In genomic region chr1:58812468-58812867, GRCh38 we compare ENCODE assay signal across 12 cellular contexts. TPM values are rescaled to one million over a fixed set of nuclear protein-coding genes. Genes with fewer than 3 reads are reported as not detected.
DNase-seq lines count a peak whose midpoint lies in the region; ATAC-seq, FAIRE-seq and TF ChIP-seq lines count a peak whose summit lies in the region.
"Had no signal": no experiment of that assay in that cellular context is flagged by ENCODE, and none has a peak within 500 bp of the region (broad histone marks: within the 10 kb centered on the region; RNA-seq: fewer than 3 reads in every experiment).

No MANE protein-coding gene starts in this region.

- no peak overlapping the region for H3K4me2 ChIP-seq in K562 (ENCODE audit: insufficient read depth, low read length)
- H3K4me2 ChIP-seq: smooth muscle cell had no signal

- H3K36me3 ChIP-seq in K562 (ENCODE audit: control insufficient read depth, insufficient read depth, low read length) (no peaks in the 10 kb centered on the region), ovary (no peaks in the 10 kb centered on the region)
- H3K36me3 ChIP-seq: cardiac muscle cell had no signal

- H3K9me3 Mint-ChIP-seq in activated naive CD4-positive, alpha-beta T cell treated with anti-CD3 and anti-CD28 coated beads, Interleukin-2, amount 50 U/mL, for 24 hours, result no peaks in the 10 kb centered on the region
- H3K9me3 Mint-ChIP-seq in memory B cell, result no peaks in the 10 kb centered on the region
- no peaks in the 10 kb centered on the region for H3K9me3 Mint-ChIP-seq in type B pancreatic cell

- H3K4me3 ChIP-seq in K562 (no peak overlapping the region), ovary (no peak overlapping the region)
- H3K4me3 ChIP-seq: cardiac muscle cell, smooth muscle cell had no signal

- no peak for TF ChIP-seq CTCF in K562 (IDR thresholded peaks at IDR 0.05 in 2 of 3, conservative IDR thresholded peaks at IDR 0.05 in 1 of 3; ENCODE audit: insufficient read depth in 2 of 3, low read depth in 1 of 3, low read length in 3 of 3)
- no peak for TF ChIP-seq CTCF in type B pancreatic cell (conservative IDR thresholded peaks at IDR 0.05)
- TF ChIP-seq CTCF in ovary (IDR thresholded peaks at IDR 0.05), result no peak

- H3K9me1 ChIP-seq in K562 (ENCODE audit: control insufficient read depth, insufficient read depth, low read length), result no peaks in the 10 kb centered on the region

- H3K9me3 ChIP-seq in K562 (replicated peaks; ENCODE audit: control insufficient read depth, insufficient read depth, low read depth, low read length), result no peaks in the 10 kb centered on the region; the same call in 1 of the 2 replicates
- H3K9me3 ChIP-seq in ovary, result no peaks in the 10 kb centered on the region

- no peaks in the 10 kb centered on the region for H4K20me1 ChIP-seq in K562 (replicated peaks; ENCODE audit: control insufficient read depth, insufficient read depth, low read length)

- POLR2A ChIA-PET in K562 (lab: Yijun Ruan, JAX), result interaction anchor here (0.7 kb wide), 1 partner anchor 29 kb away, joined by 3 read pairs; no protein-coding TSS in a partner anchor

- H3K9ac ChIP-seq in K562 (ENCODE audit: insufficient read depth in 1 of 2, low read depth in 2 of 2, low read length in 2 of 2), result no peak overlapping the region

- TF ChIP-seq POLR2A in K562 (conservative IDR thresholded peaks at IDR 0.05) (no peak), ovary (IDR thresholded peaks at IDR 0.05) (no peak)

- no TSS peak for BruUV-seq in K562 (replicated peaks; lab: Mats Ljungman, UMichigan)

- peak overlapping the region; percentile 26 for H3K4me3 Mint-ChIP-seq in activated naive CD4-positive, alpha-beta T cell treated with anti-CD3 and anti-CD28 coated beads, Interleukin-2, amount 50 U/mL, for 24 hours
- H3K4me3 Mint-ChIP-seq in memory B cell (no peak overlapping the region), type B pancreatic cell (peak overlapping the region; percentile 0)

- no peak for DNase-seq in activated naive CD4-positive, alpha-beta T cell (lab: John Stamatoyannopoulos, UW)
- peak in 1 of 4 experiments; percentile 20 for DNase-seq in K562 (ENCODE audit: extremely low read depth in 1 of 4, low spot score in 3 of 4)
- DNase-seq in memory B cell (ENCODE audit: low spot score in 2 of 2), result no peak
- DNase-seq in type B pancreatic cell (ENCODE audit: extremely low spot score, unreplicated experiment), result no peak
- DNase-seq in HTR-8/SVneo (ENCODE audit: insufficient read length, low spot score), result no peak
- no peak for DNase-seq in ovary
- DNase-seq in SIG-M5 treated with dmso at 0.1 percent for 504 hours (lab: John Stamatoyannopoulos, UW; ENCODE audit: unreplicated experiment), result no peak
- DNase-seq: ACHN had no signal

- WGBS in K562 (ENCODE audit: insufficient coverage, low coverage, missing lambda C conversion rate), result 30% methylated on average over 2 of the region's 3 CpGs
- 43 to 54% (median 44%) methylated on average over 3 of the region's 3 CpGs for WGBS in ovary, 3 donors

- peak overlapping the region; percentile 47 for H3K27ac Mint-ChIP-seq in activated naive CD4-positive, alpha-beta T cell treated with anti-CD3 and anti-CD28 coated beads, Interleukin-2, amount 50 U/mL, for 24 hours
- H3K27ac Mint-ChIP-seq in memory B cell, result peak overlapping the region; percentile 90
- peak overlapping the region; percentile 56 for H3K27ac Mint-ChIP-seq in type B pancreatic cell

- H3K4me1 ChIP-seq in K562 (replicated peaks in 1 of 2; ENCODE audit: control insufficient read depth in 2 of 2, insufficient read depth in 2 of 2, low read length in 2 of 2), result peaks cover 16 to 27% of the 10 kb centered on the region in 2 experiments
- peaks cover 9% of the 10 kb centered on the region for H3K4me1 ChIP-seq in ovary (ENCODE audit: insufficient read depth)

- H3K27me3 Mint-ChIP-seq in activated naive CD4-positive, alpha-beta T cell treated with anti-CD3 and anti-CD28 coated beads, Interleukin-2, amount 50 U/mL, for 24 hours, result no peaks in the 10 kb centered on the region
- H3K27me3 Mint-ChIP-seq in memory B cell (no peaks in the 10 kb centered on the region), type B pancreatic cell (no peaks in the 10 kb centered on the region)

- in situ Hi-C loops in K562 (cut with MboI), result no loop called here

- TF ChIP-seq EP300 in K562 (IDR thresholded peaks at IDR 0.05; ENCODE audit: low read length) (no peak), ovary (IDR thresholded peaks at IDR 0.05) (no peak)

- no peaks in the 10 kb centered on the region for H3K79me2 ChIP-seq in K562 (ENCODE audit: control insufficient read depth, insufficient read depth, low read length)

- CTCF ChIA-PET in K562 (lab: Yijun Ruan, JAX; ENCODE audit: low intra/inter-chr PET ratio), result no interaction called here

- peaks cover 47% of the 10 kb centered on the region for H3K4me1 Mint-ChIP-seq in activated naive CD4-positive, alpha-beta T cell treated with anti-CD3 and anti-CD28 coated beads, Interleukin-2, amount 50 U/mL, for 24 hours
- H3K4me1 Mint-ChIP-seq in memory B cell (peaks cover 39% of the 10 kb centered on the region), type B pancreatic cell (ENCODE audit: unreplicated experiment) (peaks cover 46% of the 10 kb centered on the region)

- peak; percentile 35 for FAIRE-seq in K562 (lab: Jason Lieb, UNC)
- no peak for FAIRE-seq in HTR-8/SVneo (lab: Jason Lieb, UNC)
- FAIRE-seq: G401.6 had no signal

- no peaks in the 10 kb centered on the region for H3K27me3 ChIP-seq in K562 (ENCODE audit: control insufficient read depth in 2 of 2, insufficient read depth in 2 of 2, low read length in 2 of 2)
- H3K27me3 ChIP-seq in ovary, result no peaks in the 10 kb centered on the region

- ATAC-seq in K562 (no peak), memory B cell (ENCODE audit: low read depth) (no peak)

- intact Hi-C loops in K562 (cut with micrococcal nuclease), result no loop called here
- intact Hi-C loops in ovary (cut with DNase I), result loop anchor here in 2 of 4 donors (10.0 kb wide), 2 partner anchors 72 to 202 kb away; no protein-coding TSS in a partner anchor

- no peaks in the 10 kb centered on the region for H3K36me3 Mint-ChIP-seq in activated naive CD4-positive, alpha-beta T cell treated with anti-CD3 and anti-CD28 coated beads, Interleukin-2, amount 50 U/mL, for 24 hours
- H3K36me3 Mint-ChIP-seq in memory B cell (no peaks in the 10 kb centered on the region), type B pancreatic cell (no peaks in the 10 kb centered on the region)

- H2AFZ ChIP-seq in K562 (ENCODE audit: low read depth, low read length), result no peak overlapping the region

- TF ChIP-seq RAD21 in K562 (CRISPR knock-in tag; conservative IDR thresholded peaks at IDR 0.05 in 1 of 2, IDR thresholded peaks at IDR 0.05 in 1 of 2), result no peak

- no peak overlapping the region for H3K27ac ChIP-seq in K562 (ENCODE audit: extremely low read depth, low read depth, low read length)
- H3K27ac ChIP-seq in ovary, result no peak overlapping the region
- H3K27ac ChIP-seq: cardiac muscle cell had no signal

TF ChIP-seq in K562, 482 proteins besides CTCF, POLR2A, EP300 and RAD21:
- TF ChIP-seq RBM25 (IDR thresholded peaks at IDR 0.05; ENCODE audit: low read depth, low read length, severe bottlenecking) (peak; percentile 34), NRF1 (conservative IDR thresholded peaks at IDR 0.05 in 1 of 2, IDR thresholded peaks at IDR 0.05 in 1 of 2) (peak in 1 of 2 experiments; percentile 27; a peak in 1 of 4 replicates), CAMTA2 (CRISPR knock-in tag; conservative IDR thresholded peaks at IDR 0.05) (no peak)
TF ChIP-seq in K562: peak in this region for 2.

RNA-seq across cellular contexts. Expression of gene JUN, which starts 28.6 kb away (rescaled TPM):
- total RNA-seq in K562 (2011; cell fraction: chromatin; rRNA removed; ENCODE audit: low replicate concordance), result 8.9 and 23.5 TPM in 2 replicates
- total RNA-seq in K562 (2011; cell fraction: nucleolus; rRNA removed), result 30.7 and 36.9 TPM in 2 replicates
- 14.8 and 18.0 TPM in 2 replicates for total RNA-seq in K562 (2011; cell fraction: nucleoplasm; rRNA removed)
- 23.4 and 24.4 TPM in 2 replicates for total RNA-seq in K562 (2014; rRNA removed)
- 3.4 and 3.8 TPM in 2 replicates for total RNA-seq in K562 (2014; rRNA removed; fragmentation: Illumina TruSeq; extraction: Trizol)
- total RNA-seq in K562 (2015; rRNA removed; fragmentation: Illumina TruSeq; extraction: Trizol), result 3.6 and 4.0 TPM in 2 replicates
- 19.7 and 24.0 TPM in 2 replicates for total RNA-seq in K562 (2021)
- polyA plus RNA-seq in K562 (2011; rRNA removed), result 4.0 and 9.1 TPM in 2 replicates
- polyA plus RNA-seq in K562 (2011; cell fraction: cytosol; rRNA removed), result 8.2 and 13.9 TPM in 2 replicates
- 10.6 and 11.1 TPM in 2 replicates for polyA plus RNA-seq in K562 (2011; cell fraction: nucleus; rRNA removed)
- polyA plus RNA-seq in K562 (2012), result 14.2 and 22.4 TPM in 2 replicates
- polyA plus RNA-seq in K562 (2014; fragmentation: Illumina TruSeq; extraction: Trizol), result 5.9 and 7.6 TPM in 2 replicates
- polyA plus RNA-seq in K562 (2014; fragmentation: Nextera tagmentation; extraction: Ambion mirVana), result under 1 TPM; 0.32 TPM
- 16.4 and 20.1 TPM in 2 replicates for polyA plus RNA-seq in K562 (2014; rRNA removed)
- 4.5 and 6.3 TPM in 2 replicates for polyA minus RNA-seq in K562 (2011; rRNA and poly(A)+ RNA removed)
- 9.5 and 12.7 TPM in 2 replicates for polyA minus RNA-seq in K562 (2011; cell fraction: cytosol; rRNA and poly(A)+ RNA removed)
- 19.7 and 31.5 TPM in 2 replicates for polyA minus RNA-seq in K562 (2011; cell fraction: nucleus; rRNA and poly(A)+ RNA removed)
- 160 and 262 TPM in 2 replicates for total RNA-seq in type B pancreatic cell (ENCODE audit: low replicate concordance)
- 100 to 1,000 TPM in 6 of 7 donors, 10 to 100 TPM in 1; 50.7 to 740 (median 155) TPM for total RNA-seq in ovary
- 100 to 1,000 TPM; 125 to 231 TPM for polyA plus RNA-seq in ovary
